Comparison of ENCODE assay signal across 18 cellular contexts in the genomic region with DNA sequence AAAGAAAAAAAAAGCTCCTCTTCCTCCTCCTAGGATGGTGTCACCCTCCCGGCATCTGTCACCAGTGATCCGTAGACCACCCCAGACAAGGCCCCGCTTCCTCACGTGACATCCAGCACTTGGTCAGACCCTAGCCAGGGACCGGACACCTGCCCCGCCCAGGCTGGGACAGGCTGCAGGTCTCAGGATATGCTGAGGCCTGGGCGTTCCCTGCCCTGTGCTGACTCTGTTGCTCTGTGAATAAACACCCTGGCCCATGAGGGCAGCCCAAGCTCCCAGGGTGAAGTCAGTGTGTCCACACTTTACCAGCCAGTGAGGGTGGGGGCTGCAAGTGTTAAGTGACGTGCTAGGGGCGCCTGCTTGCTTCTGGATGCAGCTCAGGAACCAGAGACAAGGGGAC. TPM values are rescaled to one million over a fixed set of nuclear protein-coding genes. Genes with fewer than 3 reads are reported as not detected.
DNase-seq lines count a peak whose midpoint lies in the region; ATAC-seq, FAIRE-seq and TF ChIP-seq lines count a peak whose summit lies in the region.
"Had no signal": no experiment of that assay in that cellular context is flagged by ENCODE, and none has a peak within 500 bp of the region (broad histone marks: within the 10 kb centered on the region; RNA-seq: fewer than 3 reads in every experiment).

No MANE protein-coding gene starts in this region.

- H3K4me3 Mint-ChIP-seq in IgD-negative memory B cell = peak overlapping the region in 1 of 4 donors; percentile 75
- no peak overlapping the region for H3K4me3 Mint-ChIP-seq in glutamatergic neuron (ENCODE audit: unreplicated experiment)
- H3K4me3 Mint-ChIP-seq: B cell; stimulated activated naive CD8-positive, alpha-beta T cell treated with anti-CD3 and anti-CD28 coated beads, Interleukin-15, Interleukin-2, amounts not matched to agents 100 ng/mL and 50 ng/mL, for 24 hours; T-helper 1 cell treated with Interleukin-12 subunit alpha and Interleukin-12 subunit beta and Interleukin-4 antibody, amounts not matched to agents 30 μg/mL and 1 μg/mL, for 36 hours had no signal

- TF ChIP-seq POLR2A in GM12891 (IDR thresholded peaks at IDR 0.05; ENCODE audit: low read depth, low read length) = no peak; the same call in 1 of the 2 replicates

- H3K36me3 Mint-ChIP-seq in IgD-negative memory B cell (no peaks in the 10 kb centered on the region), glutamatergic neuron (ENCODE audit: unreplicated experiment) (no peaks in the 10 kb centered on the region)

- H4K91ac ChIP-seq in neuronal stem cell (ENCODE audit: low read depth, low read length, poor library complexity) = no peak overlapping the region

- H2BK120ac ChIP-seq in neuronal stem cell (ENCODE audit: low read depth, low read length) = no peak overlapping the region

- peaks cover 0 to 9% (median 7%) of the 10 kb centered on the region in 3 donors for H3K4me1 Mint-ChIP-seq in IgD-negative memory B cell
- H3K4me1 Mint-ChIP-seq in glutamatergic neuron (ENCODE audit: low read depth, unreplicated experiment) = peaks cover 5% of the 10 kb centered on the region

- H3K27ac Mint-ChIP-seq in IgD-negative memory B cell (peak overlapping the region in 2 of 3 donors; percentile 35 to 53), glutamatergic neuron (ENCODE audit: unreplicated experiment) (peak overlapping the region; percentile 73)
- H3K27ac Mint-ChIP-seq: B cell; stimulated activated naive CD8-positive, alpha-beta T cell treated with anti-CD3 and anti-CD28 coated beads, Interleukin-15, Interleukin-2, amounts not matched to agents 100 ng/mL and 50 ng/mL, for 24 hours; T-helper 1 cell treated with Interleukin-12 subunit alpha and Interleukin-12 subunit beta and Interleukin-4 antibody, amounts not matched to agents 30 μg/mL and 1 μg/mL, for 36 hours had no signal

- no peak overlapping the region for H2AFZ ChIP-seq in neuronal stem cell (ENCODE audit: low read length)

- H3K4ac ChIP-seq in neuronal stem cell (ENCODE audit: low read length) = no peak overlapping the region

- H3K9me3 Mint-ChIP-seq in IgD-negative memory B cell (no peaks in the 10 kb centered on the region), glutamatergic neuron (ENCODE audit: unreplicated experiment) (peaks cover 9% of the 10 kb centered on the region)
- H3K9me3 Mint-ChIP-seq: stimulated activated naive CD8-positive, alpha-beta T cell treated with anti-CD3 and anti-CD28 coated beads, Interleukin-15, Interleukin-2, amounts not matched to agents 100 ng/mL and 50 ng/mL, for 24 hours; T-helper 1 cell treated with Interleukin-12 subunit alpha and Interleukin-12 subunit beta and Interleukin-4 antibody, amounts not matched to agents 30 μg/mL and 1 μg/mL, for 36 hours had no signal

- peak overlapping the region; percentile 60 for H3K9ac ChIP-seq in neuronal stem cell (ENCODE audit: low read depth, low read length, poor library complexity)

- H3K18ac ChIP-seq in neuronal stem cell (ENCODE audit: low read length) = no peak overlapping the region

- H2BK15ac ChIP-seq in neuronal stem cell (ENCODE audit: low read length) = no peak overlapping the region

- DNase-seq in GM12891 (ENCODE audit: insufficient read length, low spot score) (no peak), glutamatergic neuron (peak; percentile 11), neuronal stem cell (ENCODE audit: low spot score) (no peak), NCI-H524 (lab: John Stamatoyannopoulos, UW) (no peak), putamen (ENCODE audit: low spot score) (no peak)
- DNase-seq: Calu3; NCI-H748 treated with DMSO at 0.1 percent for 48 hours; SJCRH30; stimulated activated CD4-positive, alpha-beta T cell treated with anti-CD3 and anti-CD28 coated beads, Interleukin-1b, Interleukin-23, amount 100 ng/mL, for 48 hours had no signal

- no peak overlapping the region for H2AK5ac ChIP-seq in neuronal stem cell (ENCODE audit: low read depth, low read length)

- H2BK12ac ChIP-seq in neuronal stem cell (ENCODE audit: low read length) = no peak overlapping the region

- no peaks in the 10 kb centered on the region for H3K27me3 ChIP-seq in neuronal stem cell (ENCODE audit: control insufficient read depth in 3 of 3, insufficient read depth in 3 of 3, low read depth in 1 of 3, low read length in 3 of 3)
- H3K27me3 ChIP-seq: dorsolateral prefrontal cortex, ovary, SJCRH30, upper lobe of left lung had no signal

- no peak for TF ChIP-seq CTCF in glutamatergic neuron (IDR thresholded peaks at IDR 0.05; ENCODE audit: partially characterized antibody, unreplicated experiment)

- peak overlapping the region; percentile 85 for H3K23ac ChIP-seq in neuronal stem cell (ENCODE audit: low read depth, low read length, poor library complexity)

- H3K4me1 ChIP-seq in neuronal stem cell (ENCODE audit: control insufficient read depth in 2 of 2, insufficient read depth in 1 of 2, low read depth in 1 of 2, low read length in 2 of 2) = peaks cover 7 to 8% of the 10 kb centered on the region in 2 donors
- H3K4me1 ChIP-seq: SJCRH30 had no signal

- WGBS in neuronal stem cell (ENCODE audit: extremely low coverage in 2 of 2, insufficient read length in 2 of 2, insufficient replicate concordance in 1 of 2), 2 donors = no CpG with 5 or more reads among the region's 9 CpGs

- no peak overlapping the region for H3K4me2 ChIP-seq in neuronal stem cell (ENCODE audit: insufficient read depth, low read length, poor library complexity, severe bottlenecking)

- H4K8ac ChIP-seq in neuronal stem cell (ENCODE audit: low read depth, low read length) = no peak overlapping the region

- no peaks in the 10 kb centered on the region for H3K9me3 ChIP-seq in neuronal stem cell (replicated peaks in 1 of 2; ENCODE audit: control insufficient read depth in 2 of 2, insufficient read depth in 1 of 2, low read depth in 1 of 2, low read length in 2 of 2)
- H3K9me3 ChIP-seq: ovary, SJCRH30, upper lobe of left lung had no signal

- FAIRE-seq in GM12891 (lab: Jason Lieb, UNC) = no peak
- FAIRE-seq: GM18507 had no signal

- H3K36me3 ChIP-seq in neuronal stem cell (replicated peaks in 1 of 2; ENCODE audit: control insufficient read depth in 2 of 2, insufficient read depth in 2 of 2, low read length in 2 of 2) = peaks cover 39 to 64% of the 10 kb centered on the region in 2 donors
- H3K36me3 ChIP-seq: ovary had no signal

- ATAC-seq in HG02610 (IDR thresholded peaks at IDR 0.05; ENCODE audit: unreplicated experiment) = no peak

- H3K27ac ChIP-seq in neuronal stem cell (replicated peaks; ENCODE audit: low read length) = no peak overlapping the region
- H3K27ac ChIP-seq: ovary, SJCRH30, upper lobe of left lung had no signal

- peaks cover 33% of the 10 kb centered on the region for H3K79me1 ChIP-seq in neuronal stem cell (ENCODE audit: low read depth, low read length)

- H3K4me3 ChIP-seq in neuronal stem cell (ENCODE audit: low read length in 2 of 2) = no peak overlapping the region
- H3K4me3 ChIP-seq: dorsolateral prefrontal cortex, ovary, SJCRH30, upper lobe of left lung had no signal

- H3K14ac ChIP-seq in neuronal stem cell (ENCODE audit: low read length) = no peak overlapping the region

- H2BK5ac ChIP-seq in neuronal stem cell (ENCODE audit: low read length) = no peak overlapping the region

- H3K27me3 Mint-ChIP-seq in IgD-negative memory B cell = no peaks in the 10 kb centered on the region
- no peaks in the 10 kb centered on the region for H3K27me3 Mint-ChIP-seq in glutamatergic neuron (ENCODE audit: unreplicated experiment)
- H3K27me3 Mint-ChIP-seq: B cell; stimulated activated naive CD8-positive, alpha-beta T cell treated with anti-CD3 and anti-CD28 coated beads, Interleukin-15, Interleukin-2, amounts not matched to agents 100 ng/mL and 50 ng/mL, for 24 hours had no signal

TF ChIP-seq in GM12891, 5 proteins besides CTCF, POLR2A, EP300 and RAD21:
- TF ChIP-seq SPI1 (IDR thresholded peaks at IDR 0.05; ENCODE audit: low read depth, low read length) (no peak), POLR2AphosphoS5 (IDR thresholded peaks at IDR 0.05; ENCODE audit: low read depth, low read length) (peak; percentile 40; the same call in 1 of the 2 replicates)

RNA-seq across cellular contexts. Expression of gene EDF1, which starts 5.6 kb away (rescaled TPM):
- polyA plus RNA-seq in GM12891 (2012; ENCODE audit: low read depth, missing spikeins) = 423 TPM
- polyA plus RNA-seq in IgD-negative memory B cell = 378 TPM
- total RNA-seq in glutamatergic neuron (ENCODE audit: unreplicated experiment) = 343 TPM
- 289 TPM for polyA plus RNA-seq in neuronal stem cell (2013, experiment 1 of 2)
- polyA plus RNA-seq in neuronal stem cell (2013, experiment 2 of 2) = 288 TPM

RNA-seq across cellular contexts. Expression of gene MAMDC4, which starts 8.4 kb away (rescaled TPM):
- 4.4 TPM for polyA plus RNA-seq in GM12891 (2012; ENCODE audit: low read depth, missing spikeins)
- 0.11 TPM for polyA plus RNA-seq in IgD-negative memory B cell
- total RNA-seq in glutamatergic neuron (ENCODE audit: unreplicated experiment) = 17.6 TPM
- 3.6 TPM for polyA plus RNA-seq in neuronal stem cell (2013, experiment 1 of 2)
- polyA plus RNA-seq in neuronal stem cell (2013, experiment 2 of 2) = 3.2 TPM

RNA-seq across cellular contexts. Expression of gene PHPT1, which starts 11.3 kb away (rescaled TPM):
- 204 TPM for polyA plus RNA-seq in GM12891 (2012; ENCODE audit: low read depth, missing spikeins)
- 91.6 TPM for polyA plus RNA-seq in IgD-negative memory B cell
- 101 TPM for total RNA-seq in glutamatergic neuron (ENCODE audit: unreplicated experiment)
- 230 TPM for polyA plus RNA-seq in neuronal stem cell (2013, experiment 1 of 2)
- polyA plus RNA-seq in neuronal stem cell (2013, experiment 2 of 2) = 218 TPM

RNA-seq across cellular contexts. Expression of gene AJM1, which starts 18.3 kb away (rescaled TPM):
- polyA plus RNA-seq in GM12891 (2012; ENCODE audit: low read depth, missing spikeins) = 1.8 TPM
- polyA plus RNA-seq in IgD-negative memory B cell = 0.10 TPM
- 15.3 TPM for total RNA-seq in glutamatergic neuron (ENCODE audit: unreplicated experiment)
- 0.42 TPM for polyA plus RNA-seq in neuronal stem cell (2013, experiment 1 of 2)
- 0.44 TPM for polyA plus RNA-seq in neuronal stem cell (2013, experiment 2 of 2)

RNA-seq across cellular contexts. Expression of gene TRAF2, which starts 25.8 kb away (rescaled TPM):
- 14.1 TPM for polyA plus RNA-seq in GM12891 (2012; ENCODE audit: low read depth, missing spikeins)
- 42.8 TPM for polyA plus RNA-seq in IgD-negative memory B cell
- total RNA-seq in glutamatergic neuron (ENCODE audit: unreplicated experiment) = 27.3 TPM
- polyA plus RNA-seq in neuronal stem cell (2013, experiment 1 of 2) = 11.3 TPM
- 11.0 TPM for polyA plus RNA-seq in neuronal stem cell (2013, experiment 2 of 2)
